In the genomic region with DNA sequence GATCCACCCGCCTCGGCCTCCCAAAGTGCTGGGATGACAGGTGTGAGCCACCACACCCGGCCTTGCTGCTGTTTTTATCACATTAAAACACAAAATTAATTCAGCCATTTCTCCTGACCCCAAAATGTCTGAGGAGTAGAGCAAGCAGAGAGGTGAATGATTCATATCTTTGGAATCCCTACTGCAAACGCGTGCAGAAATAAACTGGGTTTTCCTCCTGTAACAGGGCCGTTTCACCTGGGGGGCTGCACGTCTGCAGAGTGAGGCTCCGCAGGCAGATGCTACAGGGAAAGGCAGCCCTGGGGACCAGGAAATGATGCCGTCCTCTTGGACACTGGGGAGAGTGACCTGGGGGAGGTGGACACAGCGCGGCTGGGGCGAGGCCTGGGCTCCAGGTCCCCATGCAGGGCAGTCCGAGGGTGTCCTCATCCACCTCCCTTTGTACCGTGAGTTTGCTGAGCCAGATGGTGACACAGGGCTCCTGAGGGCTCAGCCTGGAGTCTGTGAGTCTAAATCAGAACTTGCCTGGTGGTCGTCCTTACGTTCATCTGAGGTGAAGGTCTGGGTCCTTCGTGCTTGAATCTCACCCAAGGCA, we compare ENCODE assay signal across 1 cellular context.
TF ChIP-seq lines count a peak whose summit lies in the region.

No MANE protein-coding gene starts in this region.

TF ChIP-seq in A549, 52 proteins besides CTCF, POLR2A, EP300 and RAD21 (continued from another document):
- TF ChIP-seq MAZ (IDR thresholded peaks at IDR 0.05; ENCODE audit: borderline replicate concordance, low read depth, low read length) (no peak), GATA3 (IDR thresholded peaks at IDR 0.05; ENCODE audit: borderline replicate concordance) (no peak), EHF (CRISPR knock-in tag; IDR thresholded peaks at IDR 0.05) (no peak), RNF2 (IDR thresholded peaks at IDR 0.05; ENCODE audit: borderline replicate concordance, low read depth) (no peak)
- TF ChIP-seq, protein P1, sequence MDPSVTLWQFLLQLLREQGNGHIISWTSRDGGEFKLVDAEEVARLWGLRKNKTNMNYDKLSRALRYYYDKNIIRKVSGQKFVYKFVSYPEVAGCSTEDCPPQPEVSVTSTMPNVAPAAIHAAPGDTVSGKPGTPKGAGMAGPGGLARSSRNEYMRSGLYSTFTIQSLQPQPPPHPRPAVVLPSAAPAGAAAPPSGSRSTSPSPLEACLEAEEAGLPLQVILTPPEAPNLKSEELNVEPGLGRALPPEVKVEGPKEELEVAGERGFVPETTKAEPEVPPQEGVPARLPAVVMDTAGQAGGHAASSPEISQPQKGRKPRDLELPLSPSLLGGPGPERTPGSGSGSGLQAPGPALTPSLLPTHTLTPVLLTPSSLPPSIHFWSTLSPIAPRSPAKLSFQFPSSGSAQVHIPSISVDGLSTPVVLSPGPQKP (IDR thresholded peaks at IDR 0.05; ENCODE audit: low read depth, low read length): no peak
- TF ChIP-seq, protein P2, sequence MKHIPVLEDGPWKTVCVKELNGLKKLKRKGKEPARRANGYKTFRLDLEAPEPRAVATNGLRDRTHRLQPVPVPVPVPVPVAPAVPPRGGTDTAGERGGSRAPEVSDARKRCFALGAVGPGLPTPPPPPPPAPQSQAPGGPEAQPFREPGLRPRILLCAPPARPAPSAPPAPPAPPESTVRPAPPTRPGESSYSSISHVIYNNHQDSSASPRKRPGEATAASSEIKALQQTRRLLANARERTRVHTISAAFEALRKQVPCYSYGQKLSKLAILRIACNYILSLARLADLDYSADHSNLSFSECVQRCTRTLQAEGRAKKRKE (CRISPR knock-in tag; IDR thresholded peaks at IDR 0.05; ENCODE audit: low read depth): no peak
